Comparison of ENCODE assay signal across 28 cellular contexts in genomic region chr2:36743954-36744353, GRCh38. TPM values are rescaled to one million over a fixed set of nuclear protein-coding genes. Genes with fewer than 3 reads are reported as not detected.
DNase-seq lines count a peak whose midpoint lies in the region; ATAC-seq, FAIRE-seq and TF ChIP-seq lines count a peak whose summit lies in the region.
"Had no signal": no experiment of that assay in that cellular context is flagged by ENCODE, and none has a peak within 500 bp of the region (broad histone marks: within the 10 kb centered on the region; RNA-seq: fewer than 3 reads in every experiment).

No MANE protein-coding gene starts in this region.

- H3K27me3 ChIP-seq in SK-N-SH (ENCODE audit: insufficient read depth) (peaks cover 24% of the 10 kb centered on the region; the same call in 1 of the 2 replicates), K562 (ENCODE audit: control insufficient read depth in 2 of 2, insufficient read depth in 2 of 2, low read length in 2 of 2) (no peaks in the 10 kb centered on the region)
- H3K27me3 ChIP-seq: BLaER1 had no signal

- CTCF ChIA-PET in SK-N-SH (lab: Yijun Ruan, JAX) (interaction anchor here (0.6 to 1.8 kb wide), 3 partner anchors 37 to 288 kb away, joined by 3 to 5 read pairs (median 3); no protein-coding TSS in a partner anchor), K562 (lab: Yijun Ruan, JAX; ENCODE audit: low intra/inter-chr PET ratio) (no interaction called here)

- H3K4me3 ChIP-seq in SK-N-SH (ENCODE audit: low read depth in 2 of 2, low read length in 1 of 2): no peak overlapping the region
- H3K4me3 ChIP-seq in K562: no peak overlapping the region
- H3K4me3 ChIP-seq: BLaER1, GM12878 had no signal

- H3K4me1 ChIP-seq in SK-N-SH (ENCODE audit: control insufficient read depth in 1 of 2, insufficient read depth in 2 of 2, low read depth in 1 of 2, low read length in 1 of 2) (no peaks in the 10 kb centered on the region), K562 (replicated peaks in 1 of 2; ENCODE audit: control insufficient read depth in 2 of 2, insufficient read depth in 2 of 2, low read length in 2 of 2) (no peaks in the 10 kb centered on the region)
- H3K4me1 ChIP-seq: BE2C had no signal

- WGBS in SK-N-SH (ENCODE audit: low lambda C conversion rate): 2% methylated on average over 2 of the region's 2 CpGs
- WGBS in K562 (ENCODE audit: insufficient coverage, low coverage, missing lambda C conversion rate): 0% methylated on average over 2 of the region's 2 CpGs

- H3K27ac ChIP-seq in SK-N-SH (ENCODE audit: low read depth in 2 of 2, low read length in 1 of 2) (no peak overlapping the region), K562 (ENCODE audit: extremely low read depth, low read depth, low read length) (no peak overlapping the region)
- H3K27ac ChIP-seq: 22Rv1, BLaER1 had no signal

- no peak overlapping the region for H3K4me2 ChIP-seq in SK-N-SH
- no peak overlapping the region for H3K4me2 ChIP-seq in K562 (ENCODE audit: insufficient read depth, low read length)
- H3K4me2 ChIP-seq: BLaER1 had no signal

- H3K9ac ChIP-seq in SK-N-SH (no peak overlapping the region), K562 (ENCODE audit: insufficient read depth in 1 of 2, low read depth in 2 of 2, low read length in 2 of 2) (no peak overlapping the region)
- H3K9ac ChIP-seq: BLaER1 had no signal

- TF ChIP-seq EP300 in SK-N-SH (IDR thresholded peaks at IDR 0.05; ENCODE audit: borderline replicate concordance in 1 of 2, low read depth in 1 of 2, low read length in 1 of 2) (no peak), K562 (IDR thresholded peaks at IDR 0.05; ENCODE audit: low read length) (no peak)

- POLR2A ChIA-PET in SK-N-SH (lab: Yijun Ruan, JAX) (no interaction called here), K562 (lab: Yijun Ruan, JAX) (no interaction called here)

- no peaks in the 10 kb centered on the region for H3K79me2 ChIP-seq in SK-N-SH (ENCODE audit: insufficient read depth)
- H3K79me2 ChIP-seq in K562 (ENCODE audit: control insufficient read depth, insufficient read depth, low read length): no peaks in the 10 kb centered on the region

- H3K36me3 ChIP-seq in SK-N-SH (replicated peaks in 1 of 2; ENCODE audit: control insufficient read depth in 1 of 2, insufficient read depth in 2 of 2, low read length in 1 of 2): no peaks in the 10 kb centered on the region
- H3K36me3 ChIP-seq in K562 (ENCODE audit: control insufficient read depth, insufficient read depth, low read length): no peaks in the 10 kb centered on the region
- H3K36me3 ChIP-seq: BE2C, BLaER1 had no signal

- H3F3A ChIP-seq in SK-N-SH (replicated peaks; ENCODE audit: insufficient read depth): no peaks in the 10 kb centered on the region

- no peak for TF ChIP-seq POLR2A in K562 (conservative IDR thresholded peaks at IDR 0.05)

- FAIRE-seq in K562 (lab: Jason Lieb, UNC) (no peak), D721Med (lab: Jason Lieb, UNC) (no peak)
- FAIRE-seq: GM12878, GM12892, GM18507 had no signal

- H3K9me3 ChIP-seq in SK-N-SH: peaks cover 5% of the 10 kb centered on the region; the same call in 1 of the 2 replicates
- H3K9me3 ChIP-seq in K562 (replicated peaks; ENCODE audit: control insufficient read depth, insufficient read depth, low read depth, low read length): no peaks in the 10 kb centered on the region
- H3K9me3 ChIP-seq: BLaER1, Caco-2 had no signal

- ATAC-seq in SK-N-SH treated with all-trans-retinoic acid at 6 μM for 48 hours (no peak), K562 (no peak)
- ATAC-seq: CD8-positive, alpha-beta T cell; GM12878 had no signal

- H3K9me2 ChIP-seq in SK-N-SH: no peaks in the 10 kb centered on the region

- DNase-seq in SK-N-SH (no peak), K562 (ENCODE audit: extremely low read depth in 1 of 4, low spot score in 3 of 4) (no peak), RKO (ENCODE audit: low spot score) (no peak), D721Med (ENCODE audit: insufficient read length, low spot score) (no peak)
- DNase-seq: ACHN; BE2C; C1 segment of cervical spinal cord; Caco-2; Calu3; CD4-positive, alpha-beta T cell; CD8-positive, alpha-beta T cell; DMS 273 treated with DMSO at 0.1 percent for 48 hours; DMS153; DMS53; DMS79; DND-41; EL; GDM1 had no signal

- H4K20me1 ChIP-seq in SK-N-SH (ENCODE audit: insufficient read depth) (no peaks in the 10 kb centered on the region), K562 (replicated peaks; ENCODE audit: control insufficient read depth, insufficient read depth, low read length) (no peaks in the 10 kb centered on the region)
- H4K20me1 ChIP-seq: BLaER1 had no signal

- intact Hi-C loops in K562 (cut with micrococcal nuclease): no loop called here

- TF ChIP-seq RAD21 in SK-N-SH (IDR thresholded peaks at IDR 0.05; ENCODE audit: low read length) (no peak), K562 (CRISPR knock-in tag; conservative IDR thresholded peaks at IDR 0.05 in 1 of 2, IDR thresholded peaks at IDR 0.05 in 1 of 2) (no peak)

- H2AFZ ChIP-seq in SK-N-SH (ENCODE audit: low read depth) (no peak overlapping the region), K562 (ENCODE audit: low read depth, low read length) (no peak overlapping the region)

- no peaks in the 10 kb centered on the region for H3K9me1 ChIP-seq in K562 (ENCODE audit: control insufficient read depth, insufficient read depth, low read length)

- BruUV-seq in K562 (replicated peaks; lab: Mats Ljungman, UMichigan): no TSS peak

- no peak for TF ChIP-seq CTCF in SK-N-SH (IDR thresholded peaks at IDR 0.05)
- TF ChIP-seq CTCF in K562 (IDR thresholded peaks at IDR 0.05 in 2 of 3, conservative IDR thresholded peaks at IDR 0.05 in 1 of 3; ENCODE audit: insufficient read depth in 2 of 3, low read depth in 1 of 3, low read length in 3 of 3): no peak
- TF ChIP-seq CTCF in D721Med (IDR thresholded peaks at IDR 0.05; ENCODE audit: insufficient read depth, missing control alignments): no peak

- in situ Hi-C loops in K562 (cut with MboI): no loop called here

TF ChIP-seq in SK-N-SH treated with all-trans-retinoic acid at 6 μM for 48 hours, 23 proteins besides CTCF, POLR2A, EP300 and RAD21:
- TF ChIP-seq PPARA (CRISPR knock-in tag; IDR thresholded peaks at IDR 0.05; ENCODE audit: borderline replicate concordance) (no peak), ZNF8 (CRISPR knock-in tag; IDR thresholded peaks at IDR 0.05) (peak; percentile 52; the same call in 1 of the 2 replicates)

TF ChIP-seq in SK-N-SH, 30 proteins besides CTCF, POLR2A, EP300 and RAD21 (continues in another document):
- TF ChIP-seq NRF1 (IDR thresholded peaks at IDR 0.05; ENCODE audit: low read depth, low read length) (no peak), FOSL2 (IDR thresholded peaks at IDR 0.05; ENCODE audit: borderline replicate concordance, low read depth) (no peak), TCF12 (IDR thresholded peaks at IDR 0.05) (no peak), MXI1 (IDR thresholded peaks at IDR 0.05; ENCODE audit: low read depth, low read length) (no peak), JUND (IDR thresholded peaks at IDR 0.05) (no peak), EZH2phosphoT487 (IDR thresholded peaks at IDR 0.05; ENCODE audit: borderline replicate concordance, low read depth) (no peak), RCOR1 (IDR thresholded peaks at IDR 0.05; ENCODE audit: low read length) (no peak)

TF ChIP-seq in K562, 482 proteins besides CTCF, POLR2A, EP300 and RAD21:
- TF ChIP-seq ZNF146 (CRISPR knock-in tag; IDR thresholded peaks at IDR 0.05; ENCODE audit: unreplicated experiment) (peak; percentile 74), ETV6 (IDR thresholded peaks at IDR 0.05; ENCODE audit: borderline replicate concordance in 1 of 2, low read depth in 2 of 2, low read length in 1 of 2) (no peak), ETV6 (CRISPR knock-in tag; IDR thresholded peaks at IDR 0.05; ENCODE audit: borderline replicate concordance) (no peak), RBM25 (IDR thresholded peaks at IDR 0.05; ENCODE audit: low read depth, low read length, severe bottlenecking) (peak; percentile 18)
TF ChIP-seq in K562: peak in this region for 2.

RNA-seq across cellular contexts. Expression of gene VIT, which starts 47.4 kb away (rescaled TPM):
- polyA plus RNA-seq in SK-N-SH (2012; rRNA removed) (not detected in 2 replicates), K562 (2011; rRNA removed) (not detected in 2 replicates), K562 (2014; fragmentation: Illumina TruSeq; extraction: Trizol) (not detected in 2 replicates), K562 (2014; fragmentation: Nextera tagmentation; extraction: Ambion mirVana) (not detected), K562 (2014; rRNA removed) (not detected in 2 replicates)
- not detected in 2 replicates for polyA plus RNA-seq in SK-N-SH (2012; cell fraction: cytosol; rRNA removed)
- polyA plus RNA-seq in SK-N-SH (2012; cell fraction: nucleus; rRNA removed): not detected in 2 replicates
- not detected in 2 replicates for total RNA-seq in K562 (2011; cell fraction: chromatin; rRNA removed; ENCODE audit: low replicate concordance)
- not detected in 2 replicates for total RNA-seq in K562 (2011; cell fraction: nucleolus; rRNA removed)
- total RNA-seq in K562 (2011; cell fraction: nucleoplasm; rRNA removed): not detected in 2 replicates
- total RNA-seq in K562 (2014; rRNA removed) (not detected in 2 replicates), K562 (2014; rRNA removed; fragmentation: Illumina TruSeq; extraction: Trizol) (not detected in 2 replicates), K562 (2015; rRNA removed; fragmentation: Illumina TruSeq; extraction: Trizol) (not detected in 2 replicates), K562 (2021) (not detected in 2 replicates)
- polyA plus RNA-seq in K562 (2011; cell fraction: cytosol; rRNA removed): not detected in 2 replicates
- polyA plus RNA-seq in K562 (2011; cell fraction: nucleus; rRNA removed): not detected in 2 replicates
- not detected in 2 replicates for polyA plus RNA-seq in K562 (2012)
- polyA minus RNA-seq in K562 (2011; rRNA and poly(A)+ RNA removed): not detected in 2 replicates
- polyA minus RNA-seq in K562 (2011; cell fraction: cytosol; rRNA and poly(A)+ RNA removed): not detected in 2 replicates
- not detected in 2 replicates for polyA minus RNA-seq in K562 (2011; cell fraction: nucleus; rRNA and poly(A)+ RNA removed)
- total RNA-seq: A673; Calu3; CD4-positive, alpha-beta T cell; CD8-positive, alpha-beta T cell; Daoy; G401; GM12878 had no signal
- polyA plus RNA-seq: AG04450 had no signal
